In genomic region chr1:2233468-2233867, GRCh38 we compare ENCODE assay signal across 8 cellular contexts. TPM values are rescaled to one million over a fixed set of nuclear protein-coding genes. Genes with fewer than 3 reads are reported as not detected.
DNase-seq lines count a peak whose midpoint lies in the region; ATAC-seq and TF ChIP-seq lines count a peak whose summit lies in the region.

No MANE protein-coding gene starts in this region.

- H4K91ac ChIP-seq in neuronal stem cell (ENCODE audit: low read depth, low read length, poor library complexity) = no peak overlapping the region

- H3K4me3 ChIP-seq in BJ (ENCODE audit: low read depth, low read length) (peak overlapping the region; percentile 80), esophagus squamous epithelium (peak overlapping the region in 3 of 4 donors; percentile 24 to 77 (median 71)), neuronal stem cell (ENCODE audit: low read length in 2 of 2) (peak overlapping the region in 1 of 2 donors; percentile 5)

- peaks cover 8% of the 10 kb centered on the region for H3K36me3 ChIP-seq in BJ (ENCODE audit: control insufficient read depth, insufficient read depth, low read length)
- no peaks in the 10 kb centered on the region for H3K36me3 ChIP-seq in esophagus squamous epithelium
- H3K36me3 ChIP-seq in neuronal stem cell (replicated peaks in 1 of 2; ENCODE audit: control insufficient read depth in 2 of 2, insufficient read depth in 2 of 2, low read length in 2 of 2) = peaks cover 0 to 56% of the 10 kb centered on the region in 2 donors

- intact Hi-C loops in esophagus squamous epithelium (cut with DNase I) = no loop called here

- no peak for TF ChIP-seq POLR2A in esophagus squamous epithelium (IDR thresholded peaks at IDR 0.05)
- TF ChIP-seq POLR2A in erythroblast (IDR thresholded peaks at IDR 0.05; ENCODE audit: low read length) = no peak

- no peak for ATAC-seq in HG03439 (IDR thresholded peaks at IDR 0.05; ENCODE audit: unreplicated experiment)
- ATAC-seq in HG03139 (IDR thresholded peaks at IDR 0.05; ENCODE audit: unreplicated experiment) = no peak

- H3K27me3 ChIP-seq in BJ (ENCODE audit: control insufficient read depth, insufficient read depth, low read length) (no peaks in the 10 kb centered on the region), esophagus squamous epithelium (no peaks in the 10 kb centered on the region), neuronal stem cell (ENCODE audit: control insufficient read depth in 3 of 3, insufficient read depth in 3 of 3, low read depth in 1 of 3, low read length in 3 of 3) (no peaks in the 10 kb centered on the region)

- POLR2A ChIA-PET in BJ (lab: Charles Lee) = interaction anchor here (1.3 kb wide), 1 partner anchor 148 kb away, joined by 3 read pairs; no protein-coding TSS in a partner anchor

- peak overlapping the region; percentile 72 for H3K9ac ChIP-seq in neuronal stem cell (ENCODE audit: low read depth, low read length, poor library complexity)

- H3K79me1 ChIP-seq in neuronal stem cell (ENCODE audit: low read depth, low read length) = peaks cover 44% of the 10 kb centered on the region

- no peak for TF ChIP-seq CTCF in BJ (IDR thresholded peaks at IDR 0.05; ENCODE audit: insufficient read depth, low read depth, low read length)
- no peak for TF ChIP-seq CTCF in VCaP (conservative IDR thresholded peaks at IDR 0.05)
- TF ChIP-seq CTCF in esophagus squamous epithelium (IDR thresholded peaks at IDR 0.05) = no peak

- H3K14ac ChIP-seq in neuronal stem cell (ENCODE audit: low read length) = no peak overlapping the region

- no peak overlapping the region for H3K4me2 ChIP-seq in neuronal stem cell (ENCODE audit: insufficient read depth, low read length, poor library complexity, severe bottlenecking)

- no peak overlapping the region for H2BK5ac ChIP-seq in neuronal stem cell (ENCODE audit: low read length)

- H3K27ac ChIP-seq in VCaP = peak overlapping the region; percentile 93
- peak overlapping the region; percentile 82 to 94 (median 91) for H3K27ac ChIP-seq in esophagus squamous epithelium
- H3K27ac ChIP-seq in neuronal stem cell (replicated peaks; ENCODE audit: low read length) = no peak overlapping the region

- H3K18ac ChIP-seq in neuronal stem cell (ENCODE audit: low read length) = peak overlapping the region; percentile 42

- H2AFZ ChIP-seq in neuronal stem cell (ENCODE audit: low read length) = no peak overlapping the region

- H3K4me1 ChIP-seq in esophagus squamous epithelium (peaks cover 76 to 96% (median 94%) of the 10 kb centered on the region in 3 donors), neuronal stem cell (ENCODE audit: control insufficient read depth in 2 of 2, insufficient read depth in 1 of 2, low read depth in 1 of 2, low read length in 2 of 2) (peaks cover 36 to 40% of the 10 kb centered on the region in 2 donors)

- 0 to 32% methylated on average over 1 to 3 of the region's 12 CpGs for WGBS in esophagus squamous epithelium, 2 donors
- WGBS in neuronal stem cell (ENCODE audit: extremely low coverage in 2 of 2, insufficient read length in 2 of 2, insufficient replicate concordance in 1 of 2), 2 donors = no CpG with 5 or more reads among the region's 12 CpGs

- no peak overlapping the region for H2BK15ac ChIP-seq in neuronal stem cell (ENCODE audit: low read length)

- H3K4ac ChIP-seq in neuronal stem cell (ENCODE audit: low read length) = no peak overlapping the region

- CTCF ChIA-PET in BJ (lab: Yijun Ruan, JAX) = interaction anchor here (0.8 to 6.3 kb wide), 4 partner anchors 39 to 149 kb away, joined by 3 to 47 read pairs (median 10); partner anchors contain the start of gene FAAP20

- peak overlapping the region; percentile 26 for H2AK5ac ChIP-seq in neuronal stem cell (ENCODE audit: low read depth, low read length)

- no peak overlapping the region for H2BK120ac ChIP-seq in neuronal stem cell (ENCODE audit: low read depth, low read length)

- no peak overlapping the region for H4K8ac ChIP-seq in neuronal stem cell (ENCODE audit: low read depth, low read length)

- no peak overlapping the region for H2BK12ac ChIP-seq in neuronal stem cell (ENCODE audit: low read length)

- DNase-seq in BJ (ENCODE audit: low read depth) = no peak
- no peak for DNase-seq in esophagus squamous epithelium (lab: John Stamatoyannopoulos, UW)
- DNase-seq in neuronal stem cell (ENCODE audit: low spot score) = no peak
- DNase-seq in mucosa of gallbladder (ENCODE audit: low spot score) = no peak
- no peak for DNase-seq in erythroblast (lab: John Stamatoyannopoulos, UW)

- no peaks in the 10 kb centered on the region for H3K9me3 ChIP-seq in esophagus squamous epithelium
- no peaks in the 10 kb centered on the region for H3K9me3 ChIP-seq in neuronal stem cell (replicated peaks in 1 of 2; ENCODE audit: control insufficient read depth in 2 of 2, insufficient read depth in 1 of 2, low read depth in 1 of 2, low read length in 2 of 2)

- H3K23ac ChIP-seq in neuronal stem cell (ENCODE audit: low read depth, low read length, poor library complexity) = no peak overlapping the region

RNA-seq across cellular contexts. Expression of gene SKI, which starts 5.3 kb away (rescaled TPM):
- polyA plus RNA-seq in BJ (2011; rRNA removed) = 5.1 and 6.3 TPM in 2 replicates
- 6.2 and 10.7 TPM in 2 replicates for polyA minus RNA-seq in BJ (2011; rRNA and poly(A)+ RNA removed)
- total RNA-seq in esophagus squamous epithelium (10 to 100 TPM; 18.2 to 38.8 (median 25.2) TPM), mucosa of gallbladder (78.9 TPM)
- 37.5 TPM for polyA plus RNA-seq in neuronal stem cell (2013, experiment 1 of 2)
- 41.3 TPM for polyA plus RNA-seq in neuronal stem cell (2013, experiment 2 of 2)

RNA-seq across cellular contexts. Expression of gene FAAP20, which starts 38.9 kb away (rescaled TPM):
- polyA plus RNA-seq in BJ (2011; rRNA removed) = 11.9 and 18.7 TPM in 2 replicates
- polyA minus RNA-seq in BJ (2011; rRNA and poly(A)+ RNA removed) = 4.3 and 4.8 TPM in 2 replicates
- total RNA-seq in esophagus squamous epithelium (10 to 100 TPM in 3 of 4 donors, 1 to 10 TPM in 1; 8.6 to 22.5 (median 18.1) TPM), mucosa of gallbladder (74.2 TPM)
- polyA plus RNA-seq in neuronal stem cell (2013, experiment 1 of 2) = 108 TPM
- polyA plus RNA-seq in neuronal stem cell (2013, experiment 2 of 2) = 108 TPM
